1 cellular context compared by ENCODE assay signal in the genomic region with DNA sequence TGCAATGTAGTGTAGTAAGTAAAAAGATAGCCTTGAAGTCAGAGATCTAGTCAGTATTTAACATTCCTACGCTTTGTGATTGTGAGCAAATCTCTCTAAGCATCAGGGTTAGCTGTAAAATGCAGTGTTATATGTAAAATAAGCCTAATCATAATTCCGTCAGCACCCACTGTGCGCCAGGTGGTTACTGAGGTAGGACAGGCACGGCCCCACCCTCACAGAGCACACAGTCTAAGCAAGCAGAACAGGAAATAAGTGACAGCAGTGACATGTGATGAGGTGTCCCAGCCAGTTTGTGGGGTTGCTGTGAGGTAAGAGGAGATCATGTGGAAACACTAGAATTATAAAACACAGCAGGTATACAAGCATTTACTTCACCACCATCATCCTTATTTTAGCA.
TF ChIP-seq lines count a peak whose summit lies in the region.

No MANE protein-coding gene starts in this region.

TF ChIP-seq in H1, 55 proteins besides CTCF, POLR2A, EP300 and RAD21 (continued from another document):
- TF ChIP-seq PHF8 (conservative IDR thresholded peaks at IDR 0.05; ENCODE audit: low read depth, low read length), result no peak
TF ChIP-seq in H1: peak in this region for 0.
